1 cellular context compared by ENCODE assay signal in the genomic region with DNA sequence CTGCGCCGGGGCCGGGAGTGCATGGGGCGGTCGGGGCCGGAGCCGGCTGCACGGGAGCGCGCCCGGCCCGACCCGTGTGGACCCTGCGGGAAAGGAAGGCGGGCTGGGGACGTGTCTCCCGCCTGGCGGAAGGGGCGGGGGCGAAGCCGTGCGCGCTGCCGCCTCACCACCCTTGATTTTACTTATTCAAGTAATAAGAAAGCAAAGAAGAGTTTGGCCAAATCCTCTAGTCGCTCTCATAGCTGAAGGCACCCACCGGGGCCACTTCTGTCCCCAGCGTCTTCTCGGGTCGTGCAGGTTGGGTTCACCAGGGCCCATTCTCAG.
A peak's percentile ranks its signal among the peaks of the same experiment; 100 is the strongest.
TF ChIP-seq lines count a peak whose summit lies in the region.

No MANE protein-coding gene starts in this region.

TF ChIP-seq in endothelial cell of umbilical vein, 7 proteins besides CTCF, POLR2A, EP300 and RAD21:
- no peak for TF ChIP-seq FOS (IDR thresholded peaks at IDR 0.05; ENCODE audit: borderline replicate concordance, insufficient read depth, low read length)
- TF ChIP-seq, protein P1, sequence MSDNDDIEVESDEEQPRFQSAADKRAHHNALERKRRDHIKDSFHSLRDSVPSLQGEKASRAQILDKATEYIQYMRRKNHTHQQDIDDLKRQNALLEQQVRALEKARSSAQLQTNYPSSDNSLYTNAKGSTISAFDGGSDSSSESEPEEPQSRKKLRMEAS (IDR thresholded peaks at IDR 0.05; ENCODE audit: insufficient read depth, insufficient read length): no peak
- peak; percentile 74 for TF ChIP-seq POLR2AphosphoS5 (IDR thresholded peaks at IDR 0.05; ENCODE audit: insufficient read depth, low read depth, low read length)
